ENCODE assay signal across 31 cellular contexts in the genomic region with DNA sequence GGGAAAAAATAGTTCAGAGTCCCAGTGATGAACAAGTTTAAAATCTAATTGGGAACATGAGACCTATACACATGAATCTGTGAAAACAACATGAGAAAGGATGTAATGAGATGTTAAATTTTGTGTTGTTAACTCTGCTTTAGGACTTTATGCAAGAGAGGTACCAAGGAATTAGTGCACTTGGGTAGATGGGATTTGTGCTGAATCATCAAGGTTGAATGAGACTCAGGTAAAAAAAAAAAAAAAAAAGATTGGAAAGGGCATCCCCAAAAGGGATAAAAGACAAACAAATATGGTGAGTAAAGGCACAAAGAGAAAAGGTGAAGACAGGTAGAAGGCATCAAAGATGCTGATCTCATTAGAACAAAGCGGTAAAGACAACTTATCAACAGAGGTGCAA.
"Had no signal": no experiment of that assay in that cellular context is flagged by ENCODE, and none has a peak within 500 bp of the region (broad histone marks: within the 10 kb centered on the region; RNA-seq: fewer than 3 reads in every experiment).

No MANE protein-coding gene starts in this region.

- H3K4me2 ChIP-seq: neural progenitor cell, smooth muscle cell had no signal

- H3K9me3 Mint-ChIP-seq: nephron, neural progenitor cell, type B pancreatic cell had no signal

- H2AFZ ChIP-seq: neural progenitor cell, parathyroid adenoma had no signal

- H3K27ac ChIP-seq: neural progenitor cell, ovary, parathyroid adenoma, psoas muscle, skin epidermis, spleen, suprapubic skin, testis, tibial artery, transverse colon, upper lobe of right lung, uterus had no signal

- H3K4me1 Mint-ChIP-seq: naive thymus-derived CD8-positive, alpha-beta T cell; nephron; neural progenitor cell; stimulated activated memory B cell treated with anti-CD40 and anti-IgM and Interleukin-4, amounts not matched to agents 10 μg/mL and 1 μg/mL and 100 μg/mL, for 72 hours; stimulated activated naive CD8-positive, alpha-beta T cell treated with anti-CD3 and anti-CD28 coated beads, Interleukin-15, amount 100 ng/mL, for 72 hours had no signal

- H3K4me3 ChIP-seq: neural progenitor cell, ovary, psoas muscle, skin epidermis, smooth muscle cell, spleen, suprapubic skin, testis, tibial artery, transverse colon, upper lobe of right lung, uterus had no signal

- DNase-seq: naive thymus-derived CD8-positive, alpha-beta T cell; occipital lobe; ovary; posterior cingulate gyrus; psoas muscle; right cardiac atrium; spleen; stimulated activated CD4-positive, alpha-beta T cell treated with anti-CD3 and anti-CD28 coated beads, Interleukin-12 subunit alpha, Interleukin-12 subunit beta, amount 100 ng/mL, for 4 hours; stimulated activated CD4-positive, alpha-beta T cell treated with anti-CD3 and anti-CD28 coated beads, Interleukin-1b, Interleukin-23, amount 100 ng/mL, for 48 hours; stimulated activated CD4-positive, alpha-beta T cell treated with anti-CD3 and anti-CD28 coated beads, Interleukin-4, amount 100 ng/mL, for 1 hour; stimulated activated CD4-positive, alpha-beta T cell treated with anti-CD3 and anti-CD28 coated beads, Interleukin-4, amount 100 ng/mL, for 4 hours; stimulated activated CD8-positive, alpha-beta memory T cell treated with anti-CD3 and anti-CD28 coated beads, Interleukin-4, amount 100 ng/mL, for 48 hours; stimulated activated naive CD4-positive, alpha-beta T cell; stimulated activated naive CD8-positive, alpha-beta T cell treated with anti-CD3 and anti-CD28 coated beads, Interleukin-15, amount 100 ng/mL, for 72 hours; stimulated activated naive CD8-positive, alpha-beta T cell treated with anti-CD3 and anti-CD28 coated beads, Interleukin-15, Interleukin-2, amounts not matched to agents 100 U/mL and 50 U/mL, for 24 hours; substantia nigra; testis; tibial artery; transverse colon; upper lobe of right lung; uterus had no signal

- H3K27me3 ChIP-seq: neural progenitor cell, ovary, spleen, suprapubic skin, testis, tibial artery, transverse colon, upper lobe of right lung, uterus had no signal

- ATAC-seq: naive thymus-derived CD8-positive, alpha-beta T cell; psoas muscle; right cardiac atrium; sciatic nerve; stimulated activated memory B cell treated with anti-CD40 and anti-IgM and Interleukin-4, amounts not matched to agents 10 μg/mL and 1 μg/mL and 100 μg/mL, for 72 hours; stimulated activated naive CD8-positive, alpha-beta T cell treated with anti-CD3 and anti-CD28 coated beads, Interleukin-15, amount 100 ng/mL, for 72 hours; stimulated activated naive CD8-positive, alpha-beta T cell treated with anti-CD3 and anti-CD28 coated beads, Interleukin-15, Interleukin-2, amounts not matched to agents 100 U/mL and 50 U/mL, for 24 hours; upper lobe of right lung had no signal

- H3K27me3 Mint-ChIP-seq: naive thymus-derived CD8-positive, alpha-beta T cell; progenitor cell of endocrine pancreas; stimulated activated memory B cell treated with anti-CD40 and anti-IgM and Interleukin-4, amounts not matched to agents 10 μg/mL and 1 μg/mL and 100 μg/mL, for 72 hours; stimulated activated naive CD8-positive, alpha-beta T cell treated with anti-CD3 and anti-CD28 coated beads, Interleukin-15, amount 100 ng/mL, for 72 hours had no signal

- H3K4me1 ChIP-seq: neural progenitor cell, parathyroid adenoma, psoas muscle, spleen, suprapubic skin, testis, tibial artery, transverse colon, upper lobe of right lung, uterus had no signal

- H3K4me3 Mint-ChIP-seq: naive thymus-derived CD8-positive, alpha-beta T cell; nephron; neural progenitor cell; stimulated activated memory B cell treated with anti-CD40 and anti-IgM and Interleukin-4, amounts not matched to agents 10 μg/mL and 1 μg/mL and 100 μg/mL, for 72 hours; stimulated activated naive CD8-positive, alpha-beta T cell treated with anti-CD3 and anti-CD28 coated beads, Interleukin-15, amount 100 ng/mL, for 72 hours; type B pancreatic cell had no signal

- H3K9ac ChIP-seq: neural progenitor cell, parathyroid adenoma had no signal

- H3K36me3 ChIP-seq: neural progenitor cell, ovary, spleen, suprapubic skin, tibial artery, transverse colon, upper lobe of right lung, uterus had no signal

- H3K27ac Mint-ChIP-seq: naive thymus-derived CD8-positive, alpha-beta T cell; nephron; neural progenitor cell; progenitor cell of endocrine pancreas; stimulated activated memory B cell treated with anti-CD40 and anti-IgM and Interleukin-4, amounts not matched to agents 10 μg/mL and 1 μg/mL and 100 μg/mL, for 72 hours; stimulated activated naive CD8-positive, alpha-beta T cell treated with anti-CD3 and anti-CD28 coated beads, Interleukin-15, amount 100 ng/mL, for 72 hours; type B pancreatic cell had no signal

- H3K36me3 Mint-ChIP-seq: naive thymus-derived CD8-positive, alpha-beta T cell; neural progenitor cell; stimulated activated memory B cell treated with anti-CD40 and anti-IgM and Interleukin-4, amounts not matched to agents 10 μg/mL and 1 μg/mL and 100 μg/mL, for 72 hours; type B pancreatic cell had no signal

- H3K79me2 ChIP-seq: parathyroid adenoma had no signal

- H3K9me3 ChIP-seq: ovary, psoas muscle, suprapubic skin, testis, tibial artery, transverse colon, upper lobe of right lung, uterus had no signal
